In genomic region chr6:159998543-159998942, GRCh38 we compare ENCODE assay signal across 14 cellular contexts.
"Had no signal": no experiment of that assay in that cellular context is flagged by ENCODE, and none has a peak within 500 bp of the region (broad histone marks: within the 10 kb centered on the region; RNA-seq: fewer than 3 reads in every experiment).

No MANE protein-coding gene starts in this region.

- ATAC-seq: left lobe of liver; stimulated activated naive B cell treated with anti-CD40 and anti-IgM and Interleukin-4, amounts not matched to agents 10 μg/mL and 1 μg/mL and 100 μg/mL, for 72 hours had no signal

- DNase-seq: activated CD4-positive, alpha-beta T cell treated with anti-CD3 and anti-CD28 coated beads, Interleukin-2, amount 50 U/mL, for 4 hours; adrenal gland; cerebellar nuclear complex; cortex of kidney; kidney; occipital lobe; posterior cingulate gyrus; sigmoid colon; spleen; stimulated activated CD4-positive, alpha-beta T cell treated with anti-CD3 and anti-CD28 coated beads, Interleukin-4, amount 100 ng/mL, for 4 hours; stimulated activated naive B cell treated with anti-CD40 and anti-IgM and Interleukin-4, amounts not matched to agents 10 μg/mL and 1 μg/mL and 100 μg/mL, for 72 hours had no signal

- H3K27me3 Mint-ChIP-seq: stimulated activated naive B cell treated with anti-CD40 and anti-IgM and Interleukin-4, amounts not matched to agents 10 μg/mL and 1 μg/mL and 100 μg/mL, for 72 hours had no signal

- H3K9me3 ChIP-seq: sigmoid colon, tibial nerve had no signal

- H3K4me3 Mint-ChIP-seq: mesothelial cell of epicardium; stimulated activated naive B cell treated with anti-CD40 and anti-IgM and Interleukin-4, amounts not matched to agents 10 μg/mL and 1 μg/mL and 100 μg/mL, for 72 hours had no signal

- H3K27ac Mint-ChIP-seq: mesothelial cell of epicardium had no signal
